In the genomic region with DNA sequence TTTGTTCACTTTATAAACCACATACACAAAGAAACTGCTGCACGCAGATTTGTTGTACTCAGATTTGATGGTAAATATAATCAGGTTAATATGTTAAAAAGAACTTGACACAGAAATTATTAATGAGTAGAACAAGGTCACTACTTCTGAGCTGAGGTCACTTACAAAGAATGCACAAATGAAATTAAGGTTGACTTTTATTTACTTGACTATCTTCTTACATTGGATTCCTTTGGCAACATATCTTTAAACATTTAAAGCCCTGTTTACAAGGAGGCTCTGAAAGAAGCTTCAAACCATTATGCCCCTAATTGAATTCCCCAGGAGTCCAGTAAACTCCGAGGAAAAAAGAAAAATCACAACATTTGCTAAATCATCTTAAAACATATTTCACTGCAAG, we compare ENCODE assay signal across 2 cellular contexts.
TF ChIP-seq lines count a peak whose summit lies in the region.

No MANE protein-coding gene starts in this region.

TF ChIP-seq in liver, 16 proteins besides CTCF, POLR2A, EP300 and RAD21 (continued from another document):
- TF ChIP-seq, protein P1, sequence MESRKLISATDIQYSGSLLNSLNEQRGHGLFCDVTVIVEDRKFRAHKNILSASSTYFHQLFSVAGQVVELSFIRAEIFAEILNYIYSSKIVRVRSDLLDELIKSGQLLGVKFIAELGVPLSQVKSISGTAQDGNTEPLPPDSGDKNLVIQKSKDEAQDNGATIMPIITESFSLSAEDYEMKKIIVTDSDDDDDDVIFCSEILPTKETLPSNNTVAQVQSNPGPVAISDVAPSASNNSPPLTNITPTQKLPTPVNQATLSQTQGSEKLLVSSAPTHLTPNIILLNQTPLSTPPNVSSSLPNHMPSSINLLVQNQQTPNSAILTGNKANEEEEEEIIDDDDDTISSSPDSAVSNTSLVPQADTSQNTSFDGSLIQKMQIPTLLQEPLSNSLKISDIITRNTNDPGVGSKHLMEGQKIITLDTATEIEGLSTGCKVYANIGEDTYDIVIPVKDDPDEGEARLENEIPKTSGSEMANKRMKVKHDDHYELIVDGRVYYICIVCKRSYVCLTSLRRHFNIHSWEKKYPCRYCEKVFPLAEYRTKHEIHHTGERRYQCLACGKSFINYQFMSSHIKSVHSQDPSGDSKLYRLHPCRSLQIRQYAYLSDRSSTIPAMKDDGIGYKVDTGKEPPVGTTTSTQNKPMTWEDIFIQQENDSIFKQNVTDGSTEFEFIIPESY (IDR thresholded peaks at IDR 0.05): no peak
- TF ChIP-seq, protein P2, sequence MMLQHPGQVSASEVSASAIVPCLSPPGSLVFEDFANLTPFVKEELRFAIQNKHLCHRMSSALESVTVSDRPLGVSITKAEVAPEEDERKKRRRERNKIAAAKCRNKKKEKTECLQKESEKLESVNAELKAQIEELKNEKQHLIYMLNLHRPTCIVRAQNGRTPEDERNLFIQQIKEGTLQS (IDR thresholded peaks at IDR 0.05): no peak
- TF ChIP-seq, protein P3, sequence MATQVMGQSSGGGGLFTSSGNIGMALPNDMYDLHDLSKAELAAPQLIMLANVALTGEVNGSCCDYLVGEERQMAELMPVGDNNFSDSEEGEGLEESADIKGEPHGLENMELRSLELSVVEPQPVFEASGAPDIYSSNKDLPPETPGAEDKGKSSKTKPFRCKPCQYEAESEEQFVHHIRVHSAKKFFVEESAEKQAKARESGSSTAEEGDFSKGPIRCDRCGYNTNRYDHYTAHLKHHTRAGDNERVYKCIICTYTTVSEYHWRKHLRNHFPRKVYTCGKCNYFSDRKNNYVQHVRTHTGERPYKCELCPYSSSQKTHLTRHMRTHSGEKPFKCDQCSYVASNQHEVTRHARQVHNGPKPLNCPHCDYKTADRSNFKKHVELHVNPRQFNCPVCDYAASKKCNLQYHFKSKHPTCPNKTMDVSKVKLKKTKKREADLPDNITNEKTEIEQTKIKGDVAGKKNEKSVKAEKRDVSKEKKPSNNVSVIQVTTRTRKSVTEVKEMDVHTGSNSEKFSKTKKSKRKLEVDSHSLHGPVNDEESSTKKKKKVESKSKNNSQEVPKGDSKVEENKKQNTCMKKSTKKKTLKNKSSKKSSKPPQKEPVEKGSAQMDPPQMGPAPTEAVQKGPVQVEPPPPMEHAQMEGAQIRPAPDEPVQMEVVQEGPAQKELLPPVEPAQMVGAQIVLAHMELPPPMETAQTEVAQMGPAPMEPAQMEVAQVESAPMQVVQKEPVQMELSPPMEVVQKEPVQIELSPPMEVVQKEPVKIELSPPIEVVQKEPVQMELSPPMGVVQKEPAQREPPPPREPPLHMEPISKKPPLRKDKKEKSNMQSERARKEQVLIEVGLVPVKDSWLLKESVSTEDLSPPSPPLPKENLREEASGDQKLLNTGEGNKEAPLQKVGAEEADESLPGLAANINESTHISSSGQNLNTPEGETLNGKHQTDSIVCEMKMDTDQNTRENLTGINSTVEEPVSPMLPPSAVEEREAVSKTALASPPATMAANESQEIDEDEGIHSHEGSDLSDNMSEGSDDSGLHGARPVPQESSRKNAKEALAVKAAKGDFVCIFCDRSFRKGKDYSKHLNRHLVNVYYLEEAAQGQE (IDR thresholded peaks at IDR 0.05): no peak
- TF ChIP-seq GABPA (IDR thresholded peaks at IDR 0.05 in 1 of 2, conservative IDR thresholded peaks at IDR 0.05 in 1 of 2) (no peak), FOXA2 (IDR thresholded peaks at IDR 0.05) (no peak), JUND (IDR thresholded peaks at IDR 0.05) (no peak)

TF ChIP-seq in HepG2, 621 proteins besides CTCF, POLR2A, EP300 and RAD21 (continued from another document):
- TF ChIP-seq ZSCAN20 (CRISPR knock-in tag; IDR thresholded peaks at IDR 0.05; ENCODE audit: borderline replicate concordance) (no peak), ZNF180 (CRISPR knock-in tag; IDR thresholded peaks at IDR 0.05; ENCODE audit: borderline replicate concordance, low read depth) (no peak), TAF1 (CRISPR knock-in tag; IDR thresholded peaks at IDR 0.05) (no peak), NPAS2 (CRISPR knock-in tag; IDR thresholded peaks at IDR 0.05; ENCODE audit: borderline replicate concordance) (no peak), KDM5B (CRISPR knock-in tag; IDR thresholded peaks at IDR 0.05; ENCODE audit: borderline replicate concordance) (no peak), ZNF207 (IDR thresholded peaks at IDR 0.05; ENCODE audit: borderline replicate concordance) (no peak), KLF15 (CRISPR knock-in tag; IDR thresholded peaks at IDR 0.05; ENCODE audit: borderline replicate concordance) (no peak)
- TF ChIP-seq, protein P4, sequence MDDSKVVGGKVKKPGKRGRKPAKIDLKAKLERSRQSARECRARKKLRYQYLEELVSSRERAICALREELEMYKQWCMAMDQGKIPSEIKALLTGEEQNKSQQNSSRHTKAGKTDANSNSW (CRISPR knock-in tag; IDR thresholded peaks at IDR 0.05; ENCODE audit: borderline replicate concordance): no peak
- TF ChIP-seq, protein P5, sequence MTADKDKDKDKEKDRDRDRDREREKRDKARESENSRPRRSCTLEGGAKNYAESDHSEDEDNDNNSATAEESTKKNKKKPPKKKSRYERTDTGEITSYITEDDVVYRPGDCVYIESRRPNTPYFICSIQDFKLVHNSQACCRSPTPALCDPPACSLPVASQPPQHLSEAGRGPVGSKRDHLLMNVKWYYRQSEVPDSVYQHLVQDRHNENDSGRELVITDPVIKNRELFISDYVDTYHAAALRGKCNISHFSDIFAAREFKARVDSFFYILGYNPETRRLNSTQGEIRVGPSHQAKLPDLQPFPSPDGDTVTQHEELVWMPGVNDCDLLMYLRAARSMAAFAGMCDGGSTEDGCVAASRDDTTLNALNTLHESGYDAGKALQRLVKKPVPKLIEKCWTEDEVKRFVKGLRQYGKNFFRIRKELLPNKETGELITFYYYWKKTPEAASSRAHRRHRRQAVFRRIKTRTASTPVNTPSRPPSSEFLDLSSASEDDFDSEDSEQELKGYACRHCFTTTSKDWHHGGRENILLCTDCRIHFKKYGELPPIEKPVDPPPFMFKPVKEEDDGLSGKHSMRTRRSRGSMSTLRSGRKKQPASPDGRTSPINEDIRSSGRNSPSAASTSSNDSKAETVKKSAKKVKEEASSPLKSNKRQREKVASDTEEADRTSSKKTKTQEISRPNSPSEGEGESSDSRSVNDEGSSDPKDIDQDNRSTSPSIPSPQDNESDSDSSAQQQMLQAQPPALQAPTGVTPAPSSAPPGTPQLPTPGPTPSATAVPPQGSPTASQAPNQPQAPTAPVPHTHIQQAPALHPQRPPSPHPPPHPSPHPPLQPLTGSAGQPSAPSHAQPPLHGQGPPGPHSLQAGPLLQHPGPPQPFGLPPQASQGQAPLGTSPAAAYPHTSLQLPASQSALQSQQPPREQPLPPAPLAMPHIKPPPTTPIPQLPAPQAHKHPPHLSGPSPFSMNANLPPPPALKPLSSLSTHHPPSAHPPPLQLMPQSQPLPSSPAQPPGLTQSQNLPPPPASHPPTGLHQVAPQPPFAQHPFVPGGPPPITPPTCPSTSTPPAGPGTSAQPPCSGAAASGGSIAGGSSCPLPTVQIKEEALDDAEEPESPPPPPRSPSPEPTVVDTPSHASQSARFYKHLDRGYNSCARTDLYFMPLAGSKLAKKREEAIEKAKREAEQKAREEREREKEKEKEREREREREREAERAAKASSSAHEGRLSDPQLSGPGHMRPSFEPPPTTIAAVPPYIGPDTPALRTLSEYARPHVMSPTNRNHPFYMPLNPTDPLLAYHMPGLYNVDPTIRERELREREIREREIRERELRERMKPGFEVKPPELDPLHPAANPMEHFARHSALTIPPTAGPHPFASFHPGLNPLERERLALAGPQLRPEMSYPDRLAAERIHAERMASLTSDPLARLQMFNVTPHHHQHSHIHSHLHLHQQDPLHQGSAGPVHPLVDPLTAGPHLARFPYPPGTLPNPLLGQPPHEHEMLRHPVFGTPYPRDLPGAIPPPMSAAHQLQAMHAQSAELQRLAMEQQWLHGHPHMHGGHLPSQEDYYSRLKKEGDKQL (CRISPR knock-in tag; IDR thresholded peaks at IDR 0.05; ENCODE audit: low read depth): no peak
- TF ChIP-seq, protein P6, sequence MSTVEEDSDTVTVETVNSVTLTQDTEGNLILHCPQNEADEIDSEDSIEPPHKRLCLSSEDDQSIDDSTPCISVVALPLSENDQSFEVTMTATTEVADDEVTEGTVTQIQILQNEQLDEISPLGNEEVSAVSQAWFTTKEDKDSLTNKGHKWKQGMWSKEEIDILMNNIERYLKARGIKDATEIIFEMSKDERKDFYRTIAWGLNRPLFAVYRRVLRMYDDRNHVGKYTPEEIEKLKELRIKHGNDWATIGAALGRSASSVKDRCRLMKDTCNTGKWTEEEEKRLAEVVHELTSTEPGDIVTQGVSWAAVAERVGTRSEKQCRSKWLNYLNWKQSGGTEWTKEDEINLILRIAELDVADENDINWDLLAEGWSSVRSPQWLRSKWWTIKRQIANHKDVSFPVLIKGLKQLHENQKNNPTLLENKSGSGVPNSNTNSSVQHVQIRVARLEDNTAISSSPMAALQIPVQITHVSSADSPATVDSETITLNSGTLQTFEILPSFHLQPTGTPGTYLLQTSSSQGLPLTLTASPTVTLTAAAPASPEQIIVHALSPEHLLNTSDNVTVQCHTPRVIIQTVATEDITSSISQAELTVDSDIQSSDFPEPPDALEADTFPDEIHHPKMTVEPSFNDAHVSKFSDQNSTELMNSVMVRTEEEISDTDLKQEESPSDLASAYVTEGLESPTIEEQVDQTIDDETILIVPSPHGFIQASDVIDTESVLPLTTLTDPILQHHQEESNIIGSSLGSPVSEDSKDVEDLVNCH (CRISPR knock-in tag; IDR thresholded peaks at IDR 0.05): no peak
